14 cellular contexts compared by ENCODE assay signal in the genomic region with DNA sequence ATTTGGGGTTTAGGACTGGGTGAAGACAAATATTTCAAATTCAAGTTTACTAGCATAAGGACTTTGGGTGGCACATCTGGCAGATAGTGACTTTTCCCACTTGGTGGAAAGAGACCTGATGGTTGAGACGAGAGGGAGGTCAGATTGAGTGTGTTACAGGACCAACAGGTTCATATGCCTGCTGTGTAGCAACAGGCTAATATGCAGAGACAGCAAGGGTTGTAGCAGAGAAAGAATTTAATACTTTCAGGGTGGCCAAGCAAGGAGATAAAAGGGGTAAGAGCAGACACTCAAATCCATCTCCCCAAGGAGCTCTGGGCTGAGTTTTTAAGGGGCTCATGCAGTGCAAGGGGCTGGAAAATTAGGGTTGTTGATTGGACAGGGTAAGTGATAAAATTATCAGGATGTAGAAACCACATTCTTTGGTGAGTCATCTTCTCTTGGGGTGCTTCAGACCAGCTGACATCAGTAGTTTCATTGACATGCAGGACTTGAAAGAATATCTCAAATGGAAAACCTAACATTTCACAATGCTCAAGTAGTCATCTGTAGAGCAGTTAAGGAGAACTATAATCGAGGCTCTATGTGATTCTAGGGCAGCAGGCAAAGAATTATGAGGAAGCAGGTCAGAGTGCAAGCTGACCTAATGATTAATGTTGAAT. TPM values are rescaled to one million over a fixed set of nuclear protein-coding genes. Genes with fewer than 3 reads are reported as not detected.
DNase-seq lines count a peak whose midpoint lies in the region; ATAC-seq and TF ChIP-seq lines count a peak whose summit lies in the region.
"Had no signal": no experiment of that assay in that cellular context is flagged by ENCODE, and none has a peak within 500 bp of the region (broad histone marks: within the 10 kb centered on the region; RNA-seq: fewer than 3 reads in every experiment).

No MANE protein-coding gene starts in this region.

- peaks cover 30% of the 10 kb centered on the region for H3K4me1 Mint-ChIP-seq in activated naive CD8-positive, alpha-beta T cell treated with anti-CD3 and anti-CD28 coated beads for 36 hours

- peak; percentile 84 for ATAC-seq in left lung
- ATAC-seq in gastrocnemius medialis: no peak
- no peak for ATAC-seq in GM19328 (IDR thresholded peaks at IDR 0.05; ENCODE audit: unreplicated experiment)
- ATAC-seq in HG02588 (IDR thresholded peaks at IDR 0.05; ENCODE audit: unreplicated experiment): no peak

- TF ChIP-seq POLR2A in gastrocnemius medialis (IDR thresholded peaks at IDR 0.05): no peak

- TF ChIP-seq CTCF in left lung (IDR thresholded peaks at IDR 0.05) (no peak), gastrocnemius medialis (IDR thresholded peaks at IDR 0.05 in 4 of 5, conservative IDR thresholded peaks at IDR 0.05 in 1 of 5) (no peak)

- no peak overlapping the region for H3K4me3 ChIP-seq in left lung
- no peak overlapping the region for H3K4me3 ChIP-seq in gastrocnemius medialis
- H3K4me3 ChIP-seq: SJCRH30 had no signal

- DNase-seq in HCEC 1CT: peak; percentile 79
- peak; percentile 66 for DNase-seq in NOMO-1 treated with DMSO at 0.1 percent for 48 hours (lab: John Stamatoyannopoulos, UW; ENCODE audit: unreplicated experiment)
- peak; percentile 23 for DNase-seq in activated naive CD8-positive, alpha-beta T cell treated with anti-CD3 and anti-CD28 coated beads for 36 hours
- no peak for DNase-seq in left lung
- DNase-seq in gastrocnemius medialis: no peak
- DNase-seq in SIG-M5 treated with dmso at 0.1 percent for 504 hours (lab: John Stamatoyannopoulos, UW; ENCODE audit: unreplicated experiment): no peak
- DNase-seq: amygdala, Karpas-422, NCI-H2227 treated with DMSO at 0.1 percent for 48 hours, SJCRH30 had no signal

- no peak overlapping the region for H3K27ac ChIP-seq in left lung
- H3K27ac ChIP-seq in gastrocnemius medialis: no peak overlapping the region
- H3K27ac ChIP-seq: SJCRH30 had no signal

- intact Hi-C loops in left lung (cut with DNase I): no loop called here
- intact Hi-C loops in gastrocnemius medialis (cut with DNase I; ENCODE audit: low total_unique reads): no loop called here

- no peaks in the 10 kb centered on the region for H3K36me3 Mint-ChIP-seq in activated naive CD8-positive, alpha-beta T cell treated with anti-CD3 and anti-CD28 coated beads for 36 hours

- in situ Hi-C loops in gastrocnemius medialis (cut with MboI; ENCODE audit: low sequenced_read_pairs in 4 of 4): no loop called here

- H3K36me3 ChIP-seq in left lung: no peaks in the 10 kb centered on the region
- no peaks in the 10 kb centered on the region for H3K36me3 ChIP-seq in gastrocnemius medialis
- H3K36me3 ChIP-seq: SJCRH30 had no signal

- H3K27ac Mint-ChIP-seq in activated naive CD8-positive, alpha-beta T cell treated with anti-CD3 and anti-CD28 coated beads for 36 hours: peak overlapping the region; percentile 1

- H3K9me3 ChIP-seq in left lung (peaks cover 0 to 5% of the 10 kb centered on the region in 2 donors), gastrocnemius medialis (no peaks in the 10 kb centered on the region)

- H3K27me3 ChIP-seq in left lung (peaks cover 14 to 65% of the 10 kb centered on the region in 2 donors), gastrocnemius medialis (peaks cover 22 to 45% (median 23%) of the 10 kb centered on the region in 3 donors)
- H3K27me3 ChIP-seq: SJCRH30 had no signal

- peaks cover 38% of the 10 kb centered on the region for H3K27me3 Mint-ChIP-seq in activated naive CD8-positive, alpha-beta T cell treated with anti-CD3 and anti-CD28 coated beads for 36 hours

- H3K9me3 Mint-ChIP-seq in activated naive CD8-positive, alpha-beta T cell treated with anti-CD3 and anti-CD28 coated beads for 36 hours: peaks cover 7% of the 10 kb centered on the region

- H3K4me1 ChIP-seq in left lung: no peaks in the 10 kb centered on the region
- no peaks in the 10 kb centered on the region for H3K4me1 ChIP-seq in gastrocnemius medialis
- H3K4me1 ChIP-seq: SJCRH30 had no signal

- no peak overlapping the region for H3K4me3 Mint-ChIP-seq in activated naive CD8-positive, alpha-beta T cell treated with anti-CD3 and anti-CD28 coated beads for 36 hours

RNA-seq across cellular contexts. Expression of a gene that starts 13.6 kb away (rescaled TPM):
- total RNA-seq in activated naive CD8-positive, alpha-beta T cell treated with anti-CD3 and anti-CD28 coated beads for 36 hours: under 1 TPM; 0.14 to 0.29 TPM
- total RNA-seq in left lung (not detected), gastrocnemius medialis (not detected)
- total RNA-seq: mucosa of gallbladder, temporal lobe had no signal

Comparison
In these comparisons a context has a peak if more than half of its experiments do, and no peak if none do; other contexts are left out.
1. DNase-seq: peak in HCEC 1CT (single experiment), NOMO-1 treated with DMSO at 0.1 percent for 48 hours (single experiment) and activated naive CD8-positive, alpha-beta T cell treated with anti-CD3 and anti-CD28 coated beads for 36 hours (single experiment); none in left lung (0 of 2), gastrocnemius medialis (0 of 2) and SIG-M5 treated with dmso at 0.1 percent for 504 hours (single experiment).